In genomic region chr1:147867204-147867603, GRCh38 we compare ENCODE assay signal across 11 cellular contexts. TPM values are rescaled to one million over a fixed set of nuclear protein-coding genes. Genes with fewer than 3 reads are reported as not detected.
"Had no signal": no experiment of that assay in that cellular context is flagged by ENCODE, and none has a peak within 500 bp of the region (broad histone marks: within the 10 kb centered on the region; RNA-seq: fewer than 3 reads in every experiment).

No MANE protein-coding gene starts in this region.

RNA-seq across cellular contexts. Expression of gene GJA8, which starts 35.4 kb away (rescaled TPM):
- total RNA-seq: OCI-LY7, PC-3, PC-9, Peyer's patch, Right ventricle myocardium inferior, Right ventricle myocardium superior, SJCRH30, SJSA1, SK-MEL-5, T-cell had no signal
- polyA plus RNA-seq: SK-N-SH had no signal
